13 cellular contexts compared by ENCODE assay signal in genomic region chr7:148153611-148154010, GRCh38.
A peak's percentile ranks its signal among the peaks of the same experiment; 100 is the strongest.
DNase-seq lines count a peak whose midpoint lies in the region; ATAC-seq and TF ChIP-seq lines count a peak whose summit lies in the region.
"Had no signal": no experiment of that assay in that cellular context is flagged by ENCODE, and none has a peak within 500 bp of the region (broad histone marks: within the 10 kb centered on the region; RNA-seq: fewer than 3 reads in every experiment).

No MANE protein-coding gene starts in this region.

- H3K4me3 ChIP-seq in fibroblast of pulmonary artery (replicated peaks; ENCODE audit: low read depth, low read length) = no peak overlapping the region
- H3K4me3 ChIP-seq: Peyer's patch had no signal

- peaks cover 14% of the 10 kb centered on the region for H3K27me3 Mint-ChIP-seq in nephron progenitor cell (ENCODE audit: low read depth, poor library complexity)
- H3K27me3 Mint-ChIP-seq in WTC11 (ENCODE audit: low read depth) = no peaks in the 10 kb centered on the region

- POLR2A ChIA-PET in WTC11 (lab: Charles Lee) = no interaction called here

- peaks cover 11% of the 10 kb centered on the region for H3K9me3 Mint-ChIP-seq in nephron progenitor cell
- peaks cover 17% of the 10 kb centered on the region for H3K9me3 Mint-ChIP-seq in WTC11

- H3K27ac Mint-ChIP-seq in nephron progenitor cell = peak overlapping the region; percentile 62
- no peak overlapping the region for H3K27ac Mint-ChIP-seq in WTC11

- no peaks in the 10 kb centered on the region for H3K36me3 Mint-ChIP-seq in nephron progenitor cell (ENCODE audit: low read depth)
- H3K36me3 Mint-ChIP-seq in WTC11 = peaks cover 13% of the 10 kb centered on the region

- H3K4me3 Mint-ChIP-seq in nephron progenitor cell (no peak overlapping the region), WTC11 (no peak overlapping the region)

- DNase-seq in COLO668 (lab: John Stamatoyannopoulos, UW; ENCODE audit: unreplicated experiment) (peak; percentile 57), NCI-H2196 (lab: John Stamatoyannopoulos, UW; ENCODE audit: unreplicated experiment) (peak; percentile 96), fibroblast of pulmonary artery (ENCODE audit: low read depth) (peak; percentile 64), nephron progenitor cell (no peak), cortex of kidney (lab: John Stamatoyannopoulos, UW) (no peak), WTC11 (ENCODE audit: low spot score) (no peak)
- no peak for DNase-seq in activated CD4-positive, CD25-positive, alpha-beta regulatory T cell (lab: John Stamatoyannopoulos, UW)
- DNase-seq in NK-92 treated with Interleukin-12 subunit alpha and Interleukin-12 subunit beta, amount 100 ng/mL, for 24 hours (lab: John Stamatoyannopoulos, UW) = no peak
- DNase-seq: brain microvascular endothelial cell; erythroblast; NCI-H1417; Peyer's patch; stimulated activated CD4-positive, alpha-beta T cell treated with anti-CD3 and anti-CD28 coated beads, Interleukin-1b, Interleukin-23, amount 100 ng/mL, for 48 hours had no signal

- CTCF ChIA-PET in WTC11 (lab: Charles Lee) = interaction anchor here (2.1 to 3.4 kb wide), 2 partner anchors 11 to 89 kb away, joined by 8 to 21 read pairs; no protein-coding TSS in a partner anchor

- ATAC-seq in WTC11 = no peak

- TF ChIP-seq CTCF in fibroblast of pulmonary artery (IDR thresholded peaks at IDR 0.05; ENCODE audit: low read length, missing control alignments) (no peak), nephron progenitor cell (IDR thresholded peaks at IDR 0.05) (no peak), WTC11 (IDR thresholded peaks at IDR 0.05) (no peak)

- H3K4me1 Mint-ChIP-seq in nephron progenitor cell = peaks cover 15% of the 10 kb centered on the region
- peaks cover 3% of the 10 kb centered on the region for H3K4me1 Mint-ChIP-seq in WTC11

TF ChIP-seq in WTC11, 78 proteins besides CTCF, POLR2A, EP300 and RAD21:
- TF ChIP-seq TEAD1 (CRISPR knock-in tag; IDR thresholded peaks at IDR 0.05) (no peak), NR2C2 (CRISPR knock-in tag; IDR thresholded peaks at IDR 0.05) (no peak), SMAD4 (CRISPR knock-in tag; IDR thresholded peaks at IDR 0.05) (no peak), FOXP1 (CRISPR knock-in tag; IDR thresholded peaks at IDR 0.05; ENCODE audit: borderline replicate concordance) (no peak), ZNF138 (CRISPR knock-in tag; conservative IDR thresholded peaks at IDR 0.05) (no peak), SOX15 (CRISPR knock-in tag; IDR thresholded peaks at IDR 0.05) (no peak), MLX (CRISPR knock-in tag; IDR thresholded peaks at IDR 0.05) (no peak), RORB (CRISPR knock-in tag; IDR thresholded peaks at IDR 0.05) (no peak), FOXJ3 (CRISPR knock-in tag; IDR thresholded peaks at IDR 0.05; ENCODE audit: borderline replicate concordance) (no peak), ZNF121 (CRISPR knock-in tag; IDR thresholded peaks at IDR 0.05) (no peak), NR1H2 (CRISPR knock-in tag; IDR thresholded peaks at IDR 0.05) (no peak)
- TF ChIP-seq, protein P1, sequence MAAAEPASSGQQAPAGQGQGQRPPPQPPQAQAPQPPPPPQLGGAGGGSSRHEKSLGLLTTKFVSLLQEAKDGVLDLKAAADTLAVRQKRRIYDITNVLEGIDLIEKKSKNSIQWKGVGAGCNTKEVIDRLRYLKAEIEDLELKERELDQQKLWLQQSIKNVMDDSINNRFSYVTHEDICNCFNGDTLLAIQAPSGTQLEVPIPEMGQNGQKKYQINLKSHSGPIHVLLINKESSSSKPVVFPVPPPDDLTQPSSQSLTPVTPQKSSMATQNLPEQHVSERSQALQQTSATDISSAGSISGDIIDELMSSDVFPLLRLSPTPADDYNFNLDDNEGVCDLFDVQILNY (CRISPR knock-in tag; IDR thresholded peaks at IDR 0.05) = no peak
- TF ChIP-seq, protein P2, sequence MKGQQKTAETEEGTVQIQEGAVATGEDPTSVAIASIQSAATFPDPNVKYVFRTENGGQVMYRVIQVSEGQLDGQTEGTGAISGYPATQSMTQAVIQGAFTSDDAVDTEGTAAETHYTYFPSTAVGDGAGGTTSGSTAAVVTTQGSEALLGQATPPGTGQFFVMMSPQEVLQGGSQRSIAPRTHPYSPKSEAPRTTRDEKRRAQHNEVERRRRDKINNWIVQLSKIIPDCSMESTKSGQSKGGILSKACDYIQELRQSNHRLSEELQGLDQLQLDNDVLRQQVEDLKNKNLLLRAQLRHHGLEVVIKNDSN (CRISPR knock-in tag; IDR thresholded peaks at IDR 0.05) = no peak
- TF ChIP-seq, protein P3, sequence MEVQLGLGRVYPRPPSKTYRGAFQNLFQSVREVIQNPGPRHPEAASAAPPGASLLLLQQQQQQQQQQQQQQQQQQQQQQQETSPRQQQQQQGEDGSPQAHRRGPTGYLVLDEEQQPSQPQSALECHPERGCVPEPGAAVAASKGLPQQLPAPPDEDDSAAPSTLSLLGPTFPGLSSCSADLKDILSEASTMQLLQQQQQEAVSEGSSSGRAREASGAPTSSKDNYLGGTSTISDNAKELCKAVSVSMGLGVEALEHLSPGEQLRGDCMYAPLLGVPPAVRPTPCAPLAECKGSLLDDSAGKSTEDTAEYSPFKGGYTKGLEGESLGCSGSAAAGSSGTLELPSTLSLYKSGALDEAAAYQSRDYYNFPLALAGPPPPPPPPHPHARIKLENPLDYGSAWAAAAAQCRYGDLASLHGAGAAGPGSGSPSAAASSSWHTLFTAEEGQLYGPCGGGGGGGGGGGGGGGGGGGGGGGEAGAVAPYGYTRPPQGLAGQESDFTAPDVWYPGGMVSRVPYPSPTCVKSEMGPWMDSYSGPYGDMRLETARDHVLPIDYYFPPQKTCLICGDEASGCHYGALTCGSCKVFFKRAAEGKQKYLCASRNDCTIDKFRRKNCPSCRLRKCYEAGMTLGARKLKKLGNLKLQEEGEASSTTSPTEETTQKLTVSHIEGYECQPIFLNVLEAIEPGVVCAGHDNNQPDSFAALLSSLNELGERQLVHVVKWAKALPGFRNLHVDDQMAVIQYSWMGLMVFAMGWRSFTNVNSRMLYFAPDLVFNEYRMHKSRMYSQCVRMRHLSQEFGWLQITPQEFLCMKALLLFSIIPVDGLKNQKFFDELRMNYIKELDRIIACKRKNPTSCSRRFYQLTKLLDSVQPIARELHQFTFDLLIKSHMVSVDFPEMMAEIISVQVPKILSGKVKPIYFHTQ (CRISPR knock-in tag; IDR thresholded peaks at IDR 0.05) = no peak
TF ChIP-seq in WTC11: peak in this region for 0.

Comparison
In these comparisons a context has a peak if more than half of its experiments do, and no peak if none do; other contexts are left out.
1. DNase-seq: peak in COLO668 (single experiment), NCI-H2196 (single experiment) and fibroblast of pulmonary artery (single experiment); none in nephron progenitor cell (single experiment), activated CD4-positive, CD25-positive, alpha-beta regulatory T cell (0 of 4), cortex of kidney (single experiment), WTC11 (single experiment) and NK-92 treated with Interleukin-12 subunit alpha and Interleukin-12 subunit beta, amount 100 ng/mL, for 24 hours (single experiment).